Comparison of ENCODE assay signal across 1 cellular context in genomic region chr16:11799017-11799381, GRCh38.
TF ChIP-seq lines count a peak whose summit lies in the region.

No MANE protein-coding gene starts in this region.

TF ChIP-seq in GM12878, 131 proteins besides CTCF, POLR2A, EP300 and RAD21:
- no peak for TF ChIP-seq RFX5 (IDR thresholded peaks at IDR 0.05; ENCODE audit: low read depth, low read length)
- TF ChIP-seq BCL11A (IDR thresholded peaks at IDR 0.05; ENCODE audit: low read depth, low read length): no peak
TF ChIP-seq in GM12878: peak in this region for 0.
